ENCODE assay signal across 1 cellular context in the genomic region with DNA sequence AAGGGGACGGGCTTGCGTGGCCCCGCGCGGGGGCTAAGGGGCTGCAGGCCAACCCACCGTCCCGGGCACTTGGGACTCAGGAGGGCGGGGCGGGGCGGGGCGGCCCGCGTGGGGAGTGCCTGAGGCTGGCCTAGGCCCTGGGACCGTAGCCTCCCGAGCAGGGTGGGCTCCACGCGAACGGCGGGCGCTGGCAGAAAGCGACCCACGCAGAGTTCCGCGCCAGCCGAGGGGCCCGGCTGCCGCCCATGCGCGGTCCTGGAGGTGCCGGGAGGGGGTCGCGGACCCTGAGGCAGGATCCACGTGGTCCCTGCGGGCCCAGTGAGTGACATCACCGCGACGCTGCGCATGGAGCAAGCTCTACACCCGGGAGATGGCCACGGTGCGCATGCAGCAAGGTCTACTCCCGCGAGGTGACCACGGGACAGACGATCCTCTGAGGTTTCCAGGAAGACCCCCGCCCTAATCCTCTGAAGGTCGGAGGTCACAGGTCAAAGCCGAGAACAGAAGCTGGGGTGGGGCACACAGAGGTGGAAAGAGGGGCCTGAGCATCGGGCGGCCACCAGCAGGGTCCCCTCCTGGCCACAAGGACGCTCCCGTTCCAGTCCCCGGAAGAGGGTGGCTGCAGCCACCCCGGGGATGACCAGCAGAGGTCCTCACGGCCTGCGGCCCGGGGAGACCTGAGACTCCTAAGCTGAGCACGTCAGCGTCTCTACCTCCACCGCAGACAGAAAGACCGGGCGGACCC.
TF ChIP-seq lines count a peak whose summit lies in the region.

No MANE protein-coding gene starts in this region.

TF ChIP-seq in GM12878, 131 proteins besides CTCF, POLR2A, EP300 and RAD21 (continued from another document):
- TF ChIP-seq, protein P1, sequence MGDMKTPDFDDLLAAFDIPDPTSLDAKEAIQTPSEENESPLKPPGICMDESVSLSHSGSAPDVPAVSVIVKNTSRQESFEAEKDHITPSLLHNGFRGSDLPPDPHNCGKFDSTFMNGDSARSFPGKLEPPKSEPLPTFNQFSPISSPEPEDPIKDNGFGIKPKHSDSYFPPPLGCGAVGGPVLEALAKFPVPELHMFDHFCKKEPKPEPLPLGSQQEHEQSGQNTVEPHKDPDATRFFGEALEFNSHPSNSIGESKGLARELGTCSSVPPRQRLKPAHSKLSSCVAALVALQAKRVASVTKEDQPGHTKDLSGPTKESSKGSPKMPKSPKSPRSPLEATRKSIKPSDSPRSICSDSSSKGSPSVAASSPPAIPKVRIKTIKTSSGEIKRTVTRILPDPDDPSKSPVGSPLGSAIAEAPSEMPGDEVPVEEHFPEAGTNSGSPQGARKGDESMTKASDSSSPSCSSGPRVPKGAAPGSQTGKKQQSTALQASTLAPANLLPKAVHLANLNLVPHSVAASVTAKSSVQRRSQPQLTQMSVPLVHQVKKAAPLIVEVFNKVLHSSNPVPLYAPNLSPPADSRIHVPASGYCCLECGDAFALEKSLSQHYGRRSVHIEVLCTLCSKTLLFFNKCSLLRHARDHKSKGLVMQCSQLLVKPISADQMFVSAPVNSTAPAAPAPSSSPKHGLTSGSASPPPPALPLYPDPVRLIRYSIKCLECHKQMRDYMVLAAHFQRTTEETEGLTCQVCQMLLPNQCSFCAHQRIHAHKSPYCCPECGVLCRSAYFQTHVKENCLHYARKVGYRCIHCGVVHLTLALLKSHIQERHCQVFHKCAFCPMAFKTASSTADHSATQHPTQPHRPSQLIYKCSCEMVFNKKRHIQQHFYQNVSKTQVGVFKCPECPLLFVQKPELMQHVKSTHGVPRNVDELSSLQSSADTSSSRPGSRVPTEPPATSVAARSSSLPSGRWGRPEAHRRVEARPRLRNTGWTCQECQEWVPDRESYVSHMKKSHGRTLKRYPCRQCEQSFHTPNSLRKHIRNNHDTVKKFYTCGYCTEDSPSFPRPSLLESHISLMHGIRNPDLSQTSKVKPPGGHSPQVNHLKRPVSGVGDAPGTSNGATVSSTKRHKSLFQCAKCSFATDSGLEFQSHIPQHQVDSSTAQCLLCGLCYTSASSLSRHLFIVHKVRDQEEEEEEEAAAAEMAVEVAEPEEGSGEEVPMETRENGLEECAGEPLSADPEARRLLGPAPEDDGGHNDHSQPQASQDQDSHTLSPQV (IDR thresholded peaks at IDR 0.05): peak; percentile 87
- TF ChIP-seq POU2F2 (IDR thresholded peaks at IDR 0.05; ENCODE audit: borderline replicate concordance, low read depth, low read length) (0 out of 3 replicates have a peak, but pooled peaks have one; percentile 14), BMI1 (IDR thresholded peaks at IDR 0.05; ENCODE audit: borderline replicate concordance) (no peak), SMAD5 (IDR thresholded peaks at IDR 0.05; ENCODE audit: low read depth) (no peak), HSF1 (IDR thresholded peaks at IDR 0.05; ENCODE audit: low read depth, low read length) (no peak), USF2 (IDR thresholded peaks at IDR 0.05; ENCODE audit: borderline replicate concordance, low read depth, low read length) (no peak), ATF7 (IDR thresholded peaks at IDR 0.05; ENCODE audit: low read depth) (peak; percentile 73), LARP7 (IDR thresholded peaks at IDR 0.05) (no peak; the same call in 1 of the 2 replicates), ZZZ3 (IDR thresholded peaks at IDR 0.05; ENCODE audit: control insufficient read depth, insufficient read length, low read depth) (no peak), EZH2 (IDR thresholded peaks at IDR 0.05; ENCODE audit: borderline replicate concordance, control insufficient read depth, low read depth, low read length) (no peak), SMARCA5 (IDR thresholded peaks at IDR 0.05) (peak; percentile 59; the same call in 1 of the 2 replicates), NBN (IDR thresholded peaks at IDR 0.05) (peak; percentile 76), HDGF (IDR thresholded peaks at IDR 0.05) (no peak), NRF1 (conservative IDR thresholded peaks at IDR 0.05; ENCODE audit: low read depth, low read length) (no peak), PAX5 (IDR thresholded peaks at IDR 0.05; ENCODE audit: borderline replicate concordance, low read depth, low read length) (no peak), POLR2AphosphoS5 (IDR thresholded peaks at IDR 0.05; ENCODE audit: low read length) (no peak), KLF5 (IDR thresholded peaks at IDR 0.05; ENCODE audit: partially characterized antibody) (peak; percentile 29), TAF1 (IDR thresholded peaks at IDR 0.05; ENCODE audit: borderline replicate concordance, low read depth, low read length) (no peak), RELA (IDR thresholded peaks at IDR 0.05; ENCODE audit: borderline replicate concordance, partially characterized antibody) (no peak), BACH1 (IDR thresholded peaks at IDR 0.05; ENCODE audit: borderline replicate concordance) (peak; percentile 73; the same call in 1 of the 2 replicates), CHD2 (IDR thresholded peaks at IDR 0.05; ENCODE audit: borderline replicate concordance, low read depth, low read length) (0 out of 2 replicates have a peak, but pooled peaks have one; percentile 20), ZNF384 (IDR thresholded peaks at IDR 0.05; ENCODE audit: borderline replicate concordance, low read depth, low read length) (no peak), PKNOX1 (IDR thresholded peaks at IDR 0.05) (peak; percentile 57; the same call in 1 of the 2 replicates), JUNB (IDR thresholded peaks at IDR 0.05) (no peak), RBBP5 (conservative IDR thresholded peaks at IDR 0.05) (no peak)
- TF ChIP-seq, protein P2, sequence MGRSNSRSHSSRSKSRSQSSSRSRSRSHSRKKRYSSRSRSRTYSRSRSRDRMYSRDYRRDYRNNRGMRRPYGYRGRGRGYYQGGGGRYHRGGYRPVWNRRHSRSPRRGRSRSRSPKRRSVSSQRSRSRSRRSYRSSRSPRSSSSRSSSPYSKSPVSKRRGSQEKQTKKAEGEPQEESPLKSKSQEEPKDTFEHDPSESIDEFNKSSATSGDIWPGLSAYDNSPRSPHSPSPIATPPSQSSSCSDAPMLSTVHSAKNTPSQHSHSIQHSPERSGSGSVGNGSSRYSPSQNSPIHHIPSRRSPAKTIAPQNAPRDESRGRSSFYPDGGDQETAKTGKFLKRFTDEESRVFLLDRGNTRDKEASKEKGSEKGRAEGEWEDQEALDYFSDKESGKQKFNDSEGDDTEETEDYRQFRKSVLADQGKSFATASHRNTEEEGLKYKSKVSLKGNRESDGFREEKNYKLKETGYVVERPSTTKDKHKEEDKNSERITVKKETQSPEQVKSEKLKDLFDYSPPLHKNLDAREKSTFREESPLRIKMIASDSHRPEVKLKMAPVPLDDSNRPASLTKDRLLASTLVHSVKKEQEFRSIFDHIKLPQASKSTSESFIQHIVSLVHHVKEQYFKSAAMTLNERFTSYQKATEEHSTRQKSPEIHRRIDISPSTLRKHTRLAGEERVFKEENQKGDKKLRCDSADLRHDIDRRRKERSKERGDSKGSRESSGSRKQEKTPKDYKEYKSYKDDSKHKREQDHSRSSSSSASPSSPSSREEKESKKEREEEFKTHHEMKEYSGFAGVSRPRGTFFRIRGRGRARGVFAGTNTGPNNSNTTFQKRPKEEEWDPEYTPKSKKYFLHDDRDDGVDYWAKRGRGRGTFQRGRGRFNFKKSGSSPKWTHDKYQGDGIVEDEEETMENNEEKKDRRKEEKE (IDR thresholded peaks at IDR 0.05): no peak
